Comparison of ENCODE assay signal across 1 cellular context in the genomic region with DNA sequence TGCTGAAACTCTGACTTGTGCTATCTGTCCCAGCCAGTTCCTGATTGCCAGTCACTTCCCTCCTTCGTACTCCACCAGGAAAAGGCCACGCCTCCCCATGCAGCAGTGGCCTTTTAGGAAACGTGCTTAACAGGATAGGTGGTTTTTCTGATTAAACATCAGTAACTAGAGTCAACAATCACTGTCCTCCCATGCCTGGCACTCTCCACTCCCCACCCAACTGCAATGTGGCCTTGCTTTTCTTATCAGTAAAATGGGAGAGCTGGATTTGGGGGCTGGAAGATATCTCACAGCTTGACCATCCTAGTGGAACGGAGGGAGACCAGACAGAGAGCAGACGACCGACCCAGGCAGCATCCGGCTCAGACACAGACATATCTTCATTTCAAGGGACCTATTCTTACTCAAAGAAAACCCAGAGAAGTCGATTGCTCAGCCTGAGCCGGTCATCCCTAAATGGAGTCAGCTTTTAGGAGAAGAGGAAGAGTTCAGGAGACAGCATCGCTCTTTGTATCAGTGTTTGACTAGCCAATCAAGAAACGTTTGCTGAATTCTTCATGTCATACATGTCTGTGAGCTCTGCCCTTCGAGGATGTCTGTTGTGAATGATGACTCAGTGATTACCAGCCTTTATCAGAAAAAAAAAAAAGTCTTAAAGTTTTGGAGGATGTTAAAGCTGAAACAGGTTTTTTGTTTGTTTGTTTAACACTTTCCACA.
TF ChIP-seq lines count a peak whose summit lies in the region.

No MANE protein-coding gene starts in this region.

TF ChIP-seq in H1, 55 proteins besides CTCF, POLR2A, EP300 and RAD21:
- no peak for TF ChIP-seq CHD1 (IDR thresholded peaks at IDR 0.05; ENCODE audit: low read depth, low read length)
- TF ChIP-seq HDAC6 (IDR thresholded peaks at IDR 0.05; ENCODE audit: low read depth, low read length): no peak
- no peak for TF ChIP-seq JUN (IDR thresholded peaks at IDR 0.05; ENCODE audit: low read depth, low read length)
- no peak for TF ChIP-seq EZH2 (IDR thresholded peaks at IDR 0.05; ENCODE audit: low read depth, low read length, severe bottlenecking)
- no peak for TF ChIP-seq SIRT6 (IDR thresholded peaks at IDR 0.05; ENCODE audit: low read length)
- no peak for TF ChIP-seq BRCA1 (IDR thresholded peaks at IDR 0.05; ENCODE audit: low read depth, low read length)
- TF ChIP-seq CHD2 (IDR thresholded peaks at IDR 0.05; ENCODE audit: low read length): no peak
- TF ChIP-seq MAFK (IDR thresholded peaks at IDR 0.05; ENCODE audit: low read depth, low read length): no peak
- no peak for TF ChIP-seq TAF1 (IDR thresholded peaks at IDR 0.05; ENCODE audit: low read depth, low read length)
- no peak for TF ChIP-seq FOSL1 (IDR thresholded peaks at IDR 0.05; ENCODE audit: insufficient read depth, low read depth, low read length)
- TF ChIP-seq CBX8 (IDR thresholded peaks at IDR 0.05; ENCODE audit: borderline replicate concordance, low read depth, low read length): no peak
